26 cellular contexts compared by ENCODE assay signal in genomic region chr15:37166402-37166801, GRCh38.
"Had no signal": no experiment of that assay in that cellular context is flagged by ENCODE, and none has a peak within 500 bp of the region (broad histone marks: within the 10 kb centered on the region; RNA-seq: fewer than 3 reads in every experiment).

No MANE protein-coding gene starts in this region.

- H3K79me2 ChIP-seq: hepatocyte, parathyroid adenoma had no signal

- H3K27ac ChIP-seq: hepatocyte, neutrophil, parathyroid adenoma, psoas muscle, skin epidermis, stomach, testis, thyroid gland, transverse colon, upper lobe of left lung, vagina had no signal

- H3K36me3 ChIP-seq: neutrophil, stomach, thyroid gland, transverse colon, upper lobe of left lung, vagina had no signal

- ATAC-seq: left lobe of liver; mucosa of descending colon; naive thymus-derived CD4-positive, alpha-beta T cell; natural killer cell treated with Interleukin-12 subunit alpha and Interleukin-12 subunit beta and Interleukin-15 and Interleukin-18, amount 100 ng/mL, for 72 hours; psoas muscle; sciatic nerve; stimulated activated naive B cell treated with anti-CD40 and anti-IgM and Interleukin-4, amounts not matched to agents 10 μg/mL and 1 μg/mL and 100 μg/mL, for 72 hours; stimulated activated naive CD8-positive, alpha-beta T cell treated with anti-CD3 and anti-CD28 coated beads, Interleukin-15, Interleukin-2, amounts not matched to agents 100 U/mL and 50 U/mL, for 24 hours had no signal

- H3K4me3 ChIP-seq: hepatocyte, lung, mucosa of descending colon, psoas muscle, skin epidermis, stomach, testis, thyroid gland, transverse colon, upper lobe of left lung, vagina had no signal

- H3K4me2 ChIP-seq: hepatocyte had no signal

- H3K9ac ChIP-seq: parathyroid adenoma had no signal

- DNase-seq: islet precursor cell; midbrain; mucosa of descending colon; naive thymus-derived CD4-positive, alpha-beta T cell; occipital lobe; psoas muscle; stimulated activated CD4-positive, alpha-beta T cell treated with anti-CD3 and anti-CD28 coated beads, Interleukin-12 subunit alpha, Interleukin-12 subunit beta, amount 100 ng/mL, for 4 hours; stimulated activated CD4-positive, alpha-beta T cell treated with anti-CD3 and anti-CD28 coated beads, Interleukin-15, amount 100 ng/mL, for 24 hours; stimulated activated CD4-positive, alpha-beta T cell treated with anti-CD3 and anti-CD28 coated beads, Interleukin-2, amount 100 ng/mL, for 24 hours; stimulated activated CD4-positive, alpha-beta T cell treated with anti-CD3 and anti-CD28 coated beads, Interleukin-4, amount 100 ng/mL, for 1 hour; stimulated activated naive B cell treated with anti-CD40 and anti-IgM and Interleukin-4, amounts not matched to agents 10 μg/mL and 1 μg/mL and 100 μg/mL, for 72 hours; stimulated activated naive CD8-positive, alpha-beta T cell treated with anti-CD3 and anti-CD28 coated beads, Interleukin-15, Interleukin-2, amounts not matched to agents 100 U/mL and 50 U/mL, for 24 hours; stomach; testis; thyroid gland; transverse colon had no signal

- H3K4me1 ChIP-seq: parathyroid adenoma, psoas muscle, stomach, testis, thyroid gland, transverse colon, upper lobe of left lung, vagina had no signal

- H3K9me3 ChIP-seq: mucosa of descending colon, neutrophil, psoas muscle, stomach, testis, thyroid gland, transverse colon, upper lobe of left lung, vagina had no signal

- H3K27me3 ChIP-seq: hepatocyte, neutrophil, stomach, testis, thyroid gland, transverse colon, upper lobe of left lung, vagina had no signal

- H2AFZ ChIP-seq: hepatocyte, parathyroid adenoma had no signal
